Comparison of ENCODE assay signal across 18 cellular contexts in the genomic region with DNA sequence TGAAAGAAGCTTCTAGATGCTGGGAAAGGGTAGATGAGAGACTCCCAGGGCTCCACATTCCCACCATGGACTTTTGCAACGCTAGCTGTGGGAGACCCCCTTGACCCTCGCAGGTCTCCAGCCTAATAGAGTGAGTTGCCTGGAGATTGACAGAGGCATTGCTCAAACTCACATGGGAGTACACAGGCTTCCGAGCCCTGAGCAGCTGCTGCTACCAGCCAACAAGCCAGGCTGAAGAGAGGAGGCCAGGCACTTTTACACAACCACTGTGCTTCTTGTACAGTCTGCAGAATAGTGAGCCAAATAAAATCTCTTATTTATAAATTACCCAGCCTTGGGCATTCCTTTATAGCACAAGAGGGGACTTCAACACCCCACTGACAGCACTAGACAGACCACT.
DNase-seq lines count a peak whose midpoint lies in the region; ATAC-seq and TF ChIP-seq lines count a peak whose summit lies in the region.
"Had no signal": no experiment of that assay in that cellular context is flagged by ENCODE, and none has a peak within 500 bp of the region (broad histone marks: within the 10 kb centered on the region; RNA-seq: fewer than 3 reads in every experiment).

No MANE protein-coding gene starts in this region.

- CTCF ChIA-PET in PC-3 (lab: Charles Lee), result no interaction called here

- no peak overlapping the region for H3K4me2 ChIP-seq in PC-3 (ENCODE audit: low read length)

- no peaks in the 10 kb centered on the region for H3K36me3 ChIP-seq in transverse colon
- no peaks in the 10 kb centered on the region for H3K36me3 ChIP-seq in PC-3 (ENCODE audit: low read depth, low read length)

- WGBS in transverse colon (ENCODE audit: low coverage in 1 of 2), 2 donors, result 73 to 76% methylated on average over 2 to 3 of the region's 3 CpGs

- H3K4me3 Mint-ChIP-seq in glutamatergic neuron (ENCODE audit: unreplicated experiment) (no peak overlapping the region), nephron (no peak overlapping the region)
- H3K4me3 Mint-ChIP-seq: CD8-positive, alpha-beta memory T cell had no signal

- H3K27ac Mint-ChIP-seq in glutamatergic neuron (ENCODE audit: unreplicated experiment), result peak overlapping the region; percentile 25
- H3K27ac Mint-ChIP-seq in nephron, result peak overlapping the region in 2 of 3 experiments; percentile 2 to 24

- ATAC-seq in left cardiac atrium, result peak; percentile 41 to 77
- no peak for ATAC-seq in PC-3
- ATAC-seq: HCT116 had no signal

- H3K27me3 Mint-ChIP-seq in glutamatergic neuron (ENCODE audit: unreplicated experiment) (no peaks in the 10 kb centered on the region), nephron (ENCODE audit: low read depth) (no peaks in the 10 kb centered on the region)
- H3K27me3 Mint-ChIP-seq: CD8-positive, alpha-beta memory T cell had no signal

- in situ Hi-C loops in transverse colon (cut with MboI; ENCODE audit: low pct_ligation_motif_present in 1 of 4, low pct_unique_long_range_greater_than_20kb in 1 of 4, low sequenced_read_pairs in 3 of 4), result no loop called here

- H3K9me3 ChIP-seq in transverse colon (no peaks in the 10 kb centered on the region), PC-3 (ENCODE audit: low read length) (no peaks in the 10 kb centered on the region)

- H4K20me1 ChIP-seq in PC-3 (ENCODE audit: low read length), result no peaks in the 10 kb centered on the region

- H3K36me3 Mint-ChIP-seq in glutamatergic neuron (ENCODE audit: unreplicated experiment), result no peaks in the 10 kb centered on the region
- peaks cover 11% of the 10 kb centered on the region for H3K36me3 Mint-ChIP-seq in nephron (ENCODE audit: low read depth)

- H3K9ac ChIP-seq in PC-3 (ENCODE audit: low read length), result no peak overlapping the region

- no peaks in the 10 kb centered on the region for H3K9me2 ChIP-seq in PC-3 (replicated peaks; ENCODE audit: low read length)

- BruUV-seq in PC-3 (replicated peaks; lab: Mats Ljungman, UMichigan), result no TSS peak

- H2AFZ ChIP-seq in PC-3 (ENCODE audit: low read length), result no peak overlapping the region

- H3K27ac ChIP-seq in transverse colon, result no peak overlapping the region
- H3K27ac ChIP-seq in PC-3 (ENCODE audit: low read length), result no peak overlapping the region
- H3K27ac ChIP-seq: C4-2B had no signal

- H3K4me3 ChIP-seq in transverse colon, result no peak overlapping the region
- no peak overlapping the region for H3K4me3 ChIP-seq in PC-3 (ENCODE audit: low read length)

- H3K4me1 ChIP-seq in transverse colon (peaks cover 0 to 6% (median 0%) of the 10 kb centered on the region in 4 donors), PC-3 (ENCODE audit: insufficient read depth, low read length) (no peaks in the 10 kb centered on the region)

- H3K9me3 Mint-ChIP-seq in glutamatergic neuron (ENCODE audit: unreplicated experiment) (no peaks in the 10 kb centered on the region), nephron (no peaks in the 10 kb centered on the region)
- H3K9me3 Mint-ChIP-seq: CD8-positive, alpha-beta memory T cell had no signal

- H3K27me3 ChIP-seq in transverse colon, result no peaks in the 10 kb centered on the region
- no peaks in the 10 kb centered on the region for H3K27me3 ChIP-seq in PC-3 (ENCODE audit: low read length)

- TF ChIP-seq EP300 in transverse colon (IDR thresholded peaks at IDR 0.05; ENCODE audit: low read depth), result no peak

- no peak for TF ChIP-seq CTCF in glutamatergic neuron (IDR thresholded peaks at IDR 0.05; ENCODE audit: partially characterized antibody, unreplicated experiment)
- no peak for TF ChIP-seq CTCF in nephron (IDR thresholded peaks at IDR 0.05; ENCODE audit: unreplicated experiment in 3 of 3)
- TF ChIP-seq CTCF in transverse colon (IDR thresholded peaks at IDR 0.05), result no peak
- TF ChIP-seq CTCF in PC-3 (conservative IDR thresholded peaks at IDR 0.05; ENCODE audit: low read depth, low read length), result no peak

- intact Hi-C loops in left cardiac atrium (cut with DNase I) (no loop called here), cardiac septum (cut with DNase I) (no loop called here), transverse colon (cut with DNase I; ENCODE audit: low total_unique reads) (no loop called here), PC-3 (cut with micrococcal nuclease) (no loop called here)

- H3F3A ChIP-seq in PC-3 (ENCODE audit: low read length, unreplicated experiment), result no peaks in the 10 kb centered on the region

- no peak for DNase-seq in left cardiac atrium
- no peak for DNase-seq in cardiac septum (ENCODE audit: low spot score)
- DNase-seq in glutamatergic neuron, result peak; percentile 46
- DNase-seq in activated gamma-delta T cell (lab: John Stamatoyannopoulos, UW), result no peak
- DNase-seq in transverse colon, result no peak
- DNase-seq in PC-3, result no peak
- DNase-seq: CD8-positive, alpha-beta memory T cell; GDM1; GOT3; Karpas-422; MV-4-11; NCI-H1105 treated with DMSO at 0.1 percent for 48 hours; NCI-H2029 treated with DMSO at 0.1 percent for 48 hours; NCI-H524 treated with DMSO at 0.1 percent for 48 hours; SHP77 had no signal

- peaks cover 7% of the 10 kb centered on the region for H3K4me1 Mint-ChIP-seq in glutamatergic neuron (ENCODE audit: low read depth, unreplicated experiment)
- H3K4me1 Mint-ChIP-seq in nephron, result peaks cover 10% of the 10 kb centered on the region

- H3K79me2 ChIP-seq in PC-3 (ENCODE audit: low read length), result no peaks in the 10 kb centered on the region

- POLR2A ChIA-PET in PC-3 (lab: Charles Lee; ENCODE audit: unreplicated experiment), result no interaction called here

- no peak for TF ChIP-seq POLR2A in transverse colon (IDR thresholded peaks at IDR 0.05)
